ENCODE assay signal across 9 cellular contexts in the genomic region with DNA sequence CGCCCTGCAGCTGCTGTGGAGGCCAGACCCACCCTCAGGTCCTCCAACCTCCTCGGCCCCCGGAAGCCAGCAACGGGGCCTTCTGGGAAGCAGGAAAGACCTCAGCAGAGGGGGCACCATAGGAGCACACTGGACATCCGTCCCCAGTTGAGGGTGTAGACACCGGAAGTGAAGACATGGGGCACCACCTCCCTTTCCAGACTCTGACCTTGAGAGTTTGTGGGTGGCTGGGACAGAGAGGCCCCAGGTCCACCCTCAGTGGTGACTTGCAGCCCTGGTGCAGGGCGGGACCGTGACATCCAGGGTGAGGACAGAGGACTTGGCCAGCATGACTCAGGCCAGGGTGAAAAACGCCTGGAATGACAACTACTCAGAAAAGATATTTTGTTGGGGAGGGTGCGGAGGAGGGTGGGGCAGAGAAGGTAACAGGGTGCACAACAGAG. TPM values are rescaled to one million over a fixed set of nuclear protein-coding genes. Genes with fewer than 3 reads are reported as not detected.
DNase-seq lines count a peak whose midpoint lies in the region; ATAC-seq, FAIRE-seq and TF ChIP-seq lines count a peak whose summit lies in the region.
"Had no signal": no experiment of that assay in that cellular context is flagged by ENCODE, and none has a peak within 500 bp of the region (broad histone marks: within the 10 kb centered on the region; RNA-seq: fewer than 3 reads in every experiment).

No MANE protein-coding gene starts in this region.

- no peaks in the 10 kb centered on the region for H3K9me1 ChIP-seq in keratinocyte (ENCODE audit: control insufficient read depth, extremely low read depth, insufficient read depth, low read length)

- peaks cover 0 to 2% of the 10 kb centered on the region in 2 experiments; a peak in 2 of 4 replicates for H3K27me3 ChIP-seq in GM12878 (replicated peaks in 1 of 2; ENCODE audit: control insufficient read depth in 2 of 2, insufficient read depth in 2 of 2, low read length in 1 of 2)
- peaks cover 5% of the 10 kb centered on the region for H3K27me3 ChIP-seq in keratinocyte (ENCODE audit: control insufficient read depth, extremely low read depth, insufficient read depth, low read length)

- no peak overlapping the region for H3K27ac ChIP-seq in GM12878 (ENCODE audit: control insufficient read depth, insufficient read depth)
- peak overlapping the region; percentile 20 for H3K27ac ChIP-seq in keratinocyte (ENCODE audit: control insufficient read depth, insufficient read depth, low read length)
- H3K27ac ChIP-seq: 22Rv1 had no signal

- H3K4me2 ChIP-seq in GM12878 (ENCODE audit: control insufficient read depth, insufficient read depth) (peak overlapping the region; percentile 15; the same call in 1 of the 2 replicates), keratinocyte (ENCODE audit: control insufficient read depth, extremely low read depth, insufficient read depth, low read depth, low read length) (peak overlapping the region; percentile 32)

- SMC1A ChIA-PET in GM12878 (lab: Charles Lee; ENCODE audit: uncharacterized antibody, unreplicated experiment), result no interaction called here

- no peak for TF ChIP-seq EP300 in GM12878 (IDR thresholded peaks at IDR 0.05; ENCODE audit: borderline replicate concordance in 1 of 2, control insufficient read depth in 1 of 2, low read depth in 2 of 2, low read length in 2 of 2)

- H3K36me3 ChIP-seq in GM12878 (ENCODE audit: control insufficient read depth in 2 of 2, insufficient read depth in 2 of 2, low read length in 1 of 2), result no peaks in the 10 kb centered on the region
- H3K36me3 ChIP-seq in keratinocyte (ENCODE audit: control insufficient read depth in 2 of 2, extremely low read depth in 1 of 2, insufficient read depth in 2 of 2, low read length in 2 of 2), result no peaks in the 10 kb centered on the region

- no peak for TF ChIP-seq POLR2A in GM12878 (IDR thresholded peaks at IDR 0.05; ENCODE audit: low read depth, low read length)

- no peaks in the 10 kb centered on the region for H3K9me3 ChIP-seq in GM12878 (replicated peaks; ENCODE audit: control insufficient read depth, insufficient read depth, low read length)
- H3K9me3 ChIP-seq in keratinocyte (ENCODE audit: control insufficient read depth, low read depth, low read length), result no peaks in the 10 kb centered on the region

- no TSS peak for BruUV-seq in GM12878 (replicated peaks; lab: Mats Ljungman, UMichigan)

- dilution Hi-C loops in keratinocyte (cut with MboI; ENCODE audit: extremely low pct_ligation_motif_present, low sequenced_read_pairs), result no loop called here

- TF ChIP-seq CTCF in GM12878 (IDR thresholded peaks at IDR 0.05 in 2 of 3, conservative IDR thresholded peaks at IDR 0.05 in 1 of 3; ENCODE audit: control insufficient read depth in 2 of 3, extremely low read depth in 1 of 3, insufficient read depth in 1 of 3, low read depth in 3 of 3, low read length in 3 of 3), result no peak
- no peak for TF ChIP-seq CTCF in keratinocyte (optimal IDR thresholded peaks at IDR 0.05 in 1 of 3, IDR thresholded peaks at IDR 0.05 in 1 of 3, conservative IDR thresholded peaks at IDR 0.05 in 1 of 3; ENCODE audit: extremely low read depth in 1 of 3, insufficient read depth in 2 of 3, low read length in 3 of 3)

- POLR2A ChIA-PET in GM12878 (lab: Charles Lee), result no interaction called here

- no peak for TF ChIP-seq RAD21 in GM12878 (IDR thresholded peaks at IDR 0.05; ENCODE audit: insufficient read depth, low read depth, low read length)

- H3K4me1 ChIP-seq in GM12878 (ENCODE audit: control insufficient read depth, insufficient read depth, low read length) (peaks cover 12% of the 10 kb centered on the region), keratinocyte (ENCODE audit: control insufficient read depth, extremely low read depth, insufficient read depth, low read length) (peaks cover 9% of the 10 kb centered on the region)

- no peak for FAIRE-seq in GM12878 (lab: Jason Lieb, UNC)
- no peak for FAIRE-seq in keratinocyte (lab: Jason Lieb, UNC)

- H3K4me3 ChIP-seq in GM12878 (no peak overlapping the region), keratinocyte (ENCODE audit: control insufficient read depth in 2 of 3, extremely low read depth in 1 of 3, insufficient read depth in 2 of 3, low read depth in 1 of 3, low read length in 3 of 3) (no peak overlapping the region)

- intact Hi-C loops in GM12878 (cut with micrococcal nuclease; ENCODE audit: unreplicated experiment), result no loop called here

- 39% methylated on average over 10 of the region's 10 CpGs for WGBS in GM12878 (ENCODE audit: insufficient coverage, insufficient replicate concordance, low lambda C conversion rate, missing lambda C conversion rate)

- peak; percentile 74 for DNase-seq in DMS53 (lab: John Stamatoyannopoulos, UW)
- no peak for DNase-seq in DMS53 treated with DMSO at 0.1 percent for 48 hours (lab: John Stamatoyannopoulos, UW; ENCODE audit: unreplicated experiment)
- no peak for DNase-seq in GM12878 (ENCODE audit: low read depth, low spot score)
- no peak for DNase-seq in keratinocyte (ENCODE audit: low read depth, low spot score)
- peak; percentile 19 for DNase-seq in stimulated activated naive CD8-positive, alpha-beta T cell treated with anti-CD3 and anti-CD28 coated beads, Interleukin-15, Interleukin-2, amounts not matched to agents 100 U/mL and 50 U/mL, for 24 hours
- DNase-seq in NCI-H2029 treated with DMSO at 0.1 percent for 48 hours (lab: John Stamatoyannopoulos, UW), result no peak

- H4K20me1 ChIP-seq in GM12878 (ENCODE audit: control insufficient read depth, insufficient read depth) (no peaks in the 10 kb centered on the region), keratinocyte (ENCODE audit: control insufficient read depth, extremely low read depth, insufficient read depth, low read length) (no peaks in the 10 kb centered on the region)

- peak; percentile 68 for ATAC-seq in GM12878
- no peak for ATAC-seq in stimulated activated naive CD8-positive, alpha-beta T cell treated with anti-CD3 and anti-CD28 coated beads, Interleukin-15, Interleukin-2, amounts not matched to agents 100 U/mL and 50 U/mL, for 24 hours
- no peak for ATAC-seq in GM21717 (IDR thresholded peaks at IDR 0.05; ENCODE audit: unreplicated experiment)
- no peak for ATAC-seq in GM19351 (IDR thresholded peaks at IDR 0.05; ENCODE audit: unreplicated experiment)

- CTCF ChIA-PET in GM12878 (lab: Yijun Ruan, JAX), result no interaction called here

- no peak overlapping the region for H3K9ac ChIP-seq in GM12878 (ENCODE audit: control insufficient read depth, insufficient read depth, low read length)
- H3K9ac ChIP-seq in keratinocyte (ENCODE audit: control insufficient read depth, extremely low read depth, insufficient read depth, low read length), result peak overlapping the region; percentile 22

- H2AFZ ChIP-seq in GM12878 (ENCODE audit: control insufficient read depth, low read depth, low read length) (peak overlapping the region; percentile 67), keratinocyte (ENCODE audit: control insufficient read depth, low read length) (no peak overlapping the region)

- RAD21 ChIA-PET in GM12878 (lab: Charles Lee; ENCODE audit: unreplicated experiment), result no interaction called here

- H3K79me2 ChIP-seq in GM12878 (ENCODE audit: control insufficient read depth, insufficient read depth, low read length), result no peaks in the 10 kb centered on the region
- no peaks in the 10 kb centered on the region for H3K79me2 ChIP-seq in keratinocyte (ENCODE audit: control insufficient read depth, insufficient read depth, low read length)

- in situ Hi-C loops in GM12878 (cut with MboI), result no loop called here

RNA-seq across cellular contexts. Expression of gene CEP295NL, which starts 19.9 kb away (rescaled TPM):
- total RNA-seq in GM12878 (2013; cell fraction: nucleolus; rRNA removed), result not detected in 2 replicates
- total RNA-seq in GM12878 (2014; rRNA removed) (not detected in 2 replicates), GM12878 (2014; rRNA removed; fragmentation: Illumina TruSeq; extraction: Trizol) (not detected in 2 replicates), GM12878 (2021) (not detected in 2 replicates)
- not detected for polyA plus RNA-seq in GM12878 (2011; ENCODE audit: low read depth)
- polyA plus RNA-seq in GM12878 (2011; rRNA removed) (not detected in 2 replicates), GM12878 (2014; fragmentation: Illumina TruSeq; extraction: Trizol) (not detected in 2 replicates), GM12878 (2014; fragmentation: Nextera tagmentation; extraction: Ambion mirVana) (not detected), GM12878 (2014; rRNA removed) (not detected in 2 replicates), GM12878 (2016; fragmentation: Nextera tagmentation; extraction: Ambion mirVana) (not detected), keratinocyte (not detected in 3 replicates)
- not detected in 2 replicates for polyA plus RNA-seq in GM12878 (2011; cell fraction: cytosol; rRNA removed)
- not detected in 2 replicates for polyA plus RNA-seq in GM12878 (2011; cell fraction: nucleus; rRNA removed)
- not detected in 2 replicates for polyA plus RNA-seq in GM12878 (2012)
- not detected in 2 replicates for polyA minus RNA-seq in GM12878 (2011; rRNA and poly(A)+ RNA removed)
- not detected in 2 replicates for polyA minus RNA-seq in GM12878 (2011; cell fraction: cytosol; rRNA and poly(A)+ RNA removed)
- not detected in 2 replicates for polyA minus RNA-seq in GM12878 (2011; cell fraction: nucleus; rRNA and poly(A)+ RNA removed)
- polyA plus RNA-seq in keratinocyte (2011; ENCODE audit: low read depth), result 1.2 TPM
- polyA plus RNA-seq in keratinocyte (2011; cell fraction: cytosol; rRNA removed), result not detected in 2 replicates
- polyA plus RNA-seq in keratinocyte (2011; cell fraction: nucleus; rRNA removed), result 0.08 and 0.24 TPM in 2 replicates
- 0.28 TPM in 1 of 2 replicates, not detected in the other for polyA plus RNA-seq in keratinocyte (2012; ENCODE audit: low replicate concordance)
- not detected in 3 replicates for polyA minus RNA-seq in keratinocyte
- polyA minus RNA-seq in keratinocyte (2011; cell fraction: cytosol; rRNA and poly(A)+ RNA removed), result not detected
- 0.62 TPM in 1 of 2 replicates, not detected in the other for polyA minus RNA-seq in keratinocyte (2011; cell fraction: nucleus; rRNA and poly(A)+ RNA removed)

RNA-seq across cellular contexts. Expression of gene TIMP2, which starts 42.1 kb away (rescaled TPM):
- not detected in 2 replicates for total RNA-seq in GM12878 (2013; cell fraction: nucleolus; rRNA removed)
- total RNA-seq in GM12878 (2014; rRNA removed), result not detected in 2 replicates
- not detected in 2 replicates for total RNA-seq in GM12878 (2014; rRNA removed; fragmentation: Illumina TruSeq; extraction: Trizol)
- 0.41 and 0.64 TPM in 2 replicates for total RNA-seq in GM12878 (2021)
- polyA plus RNA-seq in GM12878 (2011; ENCODE audit: low read depth), result not detected
- 0.03 TPM in 1 of 2 replicates, not detected in the other for polyA plus RNA-seq in GM12878 (2011; rRNA removed)
- 0.02 TPM in 1 of 2 replicates, not detected in the other for polyA plus RNA-seq in GM12878 (2011; cell fraction: cytosol; rRNA removed)
- not detected in 2 replicates for polyA plus RNA-seq in GM12878 (2011; cell fraction: nucleus; rRNA removed)
- polyA plus RNA-seq in GM12878 (2012), result not detected in 2 replicates
- polyA plus RNA-seq in GM12878 (2014; fragmentation: Illumina TruSeq; extraction: Trizol), result not detected in 2 replicates
- polyA plus RNA-seq in GM12878 (2014; fragmentation: Nextera tagmentation; extraction: Ambion mirVana), result not detected
- polyA plus RNA-seq in GM12878 (2014; rRNA removed), result not detected in 2 replicates
- under 1 TPM in 1 of 2 experiments, not detected in 1; 0.04 TPM for polyA plus RNA-seq in GM12878 (2016; fragmentation: Nextera tagmentation; extraction: Ambion mirVana)
- polyA minus RNA-seq in GM12878 (2011; rRNA and poly(A)+ RNA removed), result not detected in 2 replicates
- polyA minus RNA-seq in GM12878 (2011; cell fraction: cytosol; rRNA and poly(A)+ RNA removed), result not detected in 2 replicates
- not detected in 2 replicates for polyA minus RNA-seq in GM12878 (2011; cell fraction: nucleus; rRNA and poly(A)+ RNA removed)
- 1.2 to 5.7 TPM (median 2.3 TPM) in 3 replicates for polyA plus RNA-seq in keratinocyte
- polyA plus RNA-seq in keratinocyte (2011; ENCODE audit: low read depth), result 37.8 TPM
- 6.4 and 7.2 TPM in 2 replicates for polyA plus RNA-seq in keratinocyte (2011; cell fraction: cytosol; rRNA removed)
- polyA plus RNA-seq in keratinocyte (2011; cell fraction: nucleus; rRNA removed), result 20.7 and 20.9 TPM in 2 replicates
- 5.5 and 31.7 TPM in 2 replicates for polyA plus RNA-seq in keratinocyte (2012; ENCODE audit: low replicate concordance)
- polyA minus RNA-seq in keratinocyte, result 2.7 to 5.9 TPM (median 4.7 TPM) in 3 replicates
- polyA minus RNA-seq in keratinocyte (2011; cell fraction: cytosol; rRNA and poly(A)+ RNA removed), result 5.0 TPM
- polyA minus RNA-seq in keratinocyte (2011; cell fraction: nucleus; rRNA and poly(A)+ RNA removed), result 9.7 and 14.5 TPM in 2 replicates

RNA-seq across cellular contexts. Expression of gene USP36, which starts 42.5 kb away (rescaled TPM):
- 132 and 138 TPM in 2 replicates for total RNA-seq in GM12878 (2013; cell fraction: nucleolus; rRNA removed)
- total RNA-seq in GM12878 (2014; rRNA removed) (13.6 and 19.7 TPM in 2 replicates), GM12878 (2014; rRNA removed; fragmentation: Illumina TruSeq; extraction: Trizol) (15.6 and 18.5 TPM in 2 replicates), GM12878 (2021) (65.7 and 72.6 TPM in 2 replicates)
- polyA plus RNA-seq in GM12878 (2011; ENCODE audit: low read depth), result 30.5 TPM
- polyA plus RNA-seq in GM12878 (2011; rRNA removed) (19.2 and 35.0 TPM in 2 replicates), GM12878 (2014; fragmentation: Illumina TruSeq; extraction: Trizol) (36.0 and 43.0 TPM in 2 replicates), GM12878 (2014; fragmentation: Nextera tagmentation; extraction: Ambion mirVana) (10 to 100 TPM in 1 of 2 experiments, 1 to 10 TPM in 1; 7.2 to 12.4 TPM), GM12878 (2014; rRNA removed) (33.1 and 41.6 TPM in 2 replicates), GM12878 (2016; fragmentation: Nextera tagmentation; extraction: Ambion mirVana) (10 to 100 TPM; 34.1 to 34.8 TPM), keratinocyte (20.5 to 33.1 TPM (median 25.2 TPM) in 3 replicates)
- 25.6 and 32.8 TPM in 2 replicates for polyA plus RNA-seq in GM12878 (2011; cell fraction: cytosol; rRNA removed)
- polyA plus RNA-seq in GM12878 (2011; cell fraction: nucleus; rRNA removed), result 105 and 115 TPM in 2 replicates
- 45.1 and 52.4 TPM in 2 replicates for polyA plus RNA-seq in GM12878 (2012)
- polyA minus RNA-seq in GM12878 (2011; rRNA and poly(A)+ RNA removed), result 43.5 and 52.6 TPM in 2 replicates
- polyA minus RNA-seq in GM12878 (2011; cell fraction: cytosol; rRNA and poly(A)+ RNA removed), result 8.3 and 19.9 TPM in 2 replicates
- 28.8 and 38.0 TPM in 2 replicates for polyA minus RNA-seq in GM12878 (2011; cell fraction: nucleus; rRNA and poly(A)+ RNA removed)
- polyA plus RNA-seq in keratinocyte (2011; ENCODE audit: low read depth), result 31.5 TPM
- polyA plus RNA-seq in keratinocyte (2011; cell fraction: cytosol; rRNA removed), result 21.6 and 24.5 TPM in 2 replicates
- 103 and 115 TPM in 2 replicates for polyA plus RNA-seq in keratinocyte (2011; cell fraction: nucleus; rRNA removed)
- polyA plus RNA-seq in keratinocyte (2012; ENCODE audit: low replicate concordance), result 29.7 and 39.1 TPM in 2 replicates
- 34.0 to 79.8 TPM (median 57.4 TPM) in 3 replicates for polyA minus RNA-seq in keratinocyte
- polyA minus RNA-seq in keratinocyte (2011; cell fraction: cytosol; rRNA and poly(A)+ RNA removed), result 14.2 TPM
- polyA minus RNA-seq in keratinocyte (2011; cell fraction: nucleus; rRNA and poly(A)+ RNA removed), result 36.2 and 64.4 TPM in 2 replicates

Comparison
In these comparisons a context has a peak if more than half of its experiments do, and no peak if none do; other contexts are left out.
1. DNase-seq: peak in DMS53 (single experiment) and stimulated activated naive CD8-positive, alpha-beta T cell treated with anti-CD3 and anti-CD28 coated beads, Interleukin-15, Interleukin-2, amounts not matched to agents 100 U/mL and 50 U/mL, for 24 hours (single experiment); none in DMS53 treated with DMSO at 0.1 percent for 48 hours (single experiment), GM12878 (single experiment), keratinocyte (single experiment) and NCI-H2029 treated with DMSO at 0.1 percent for 48 hours (single experiment).